In genomic region chr19:5206751-5207075, GRCh38 we compare ENCODE assay signal across 22 cellular contexts.
"Had no signal": no experiment of that assay in that cellular context is flagged by ENCODE, and none has a peak within 500 bp of the region (broad histone marks: within the 10 kb centered on the region; RNA-seq: fewer than 3 reads in every experiment).

No MANE protein-coding gene starts in this region.

- FAIRE-seq: HepG2, RCC 7860 had no signal

- H3K4me3 ChIP-seq: SJSA1, SK-N-MC had no signal

- H3K27ac ChIP-seq: SJSA1, SK-N-MC had no signal

- DNase-seq: KBM-7, MV-4-11, NCI-H1048, NCI-H1105, NCI-H1417, NCI-H1436 treated with DMSO at 0.1 percent for 48 hours, NCI-H1694, NCI-H187 treated with DMSO at 0.1 percent for 48 hours, NCI-H2029 treated with DMSO at 0.1 percent for 48 hours, NCI-H2171 treated with DMSO at 0.1 percent for 48 hours, NCI-H2227 treated with DMSO at 0.1 percent for 48 hours, NCI-H524, NCI-H526 treated with DMSO at 0.1 percent for 48 hours, NCI-H748 treated with DMSO at 0.1 percent for 48 hours, Right ventricle myocardium superior, RPMI8226, SIG-M5, SW 1271 had no signal

- H3K27me3 ChIP-seq: SJSA1 had no signal

- ATAC-seq: HepG2 had no signal

- H3K4me1 ChIP-seq: SJSA1 had no signal
